ENCODE assay signal across 8 cellular contexts in the genomic region with DNA sequence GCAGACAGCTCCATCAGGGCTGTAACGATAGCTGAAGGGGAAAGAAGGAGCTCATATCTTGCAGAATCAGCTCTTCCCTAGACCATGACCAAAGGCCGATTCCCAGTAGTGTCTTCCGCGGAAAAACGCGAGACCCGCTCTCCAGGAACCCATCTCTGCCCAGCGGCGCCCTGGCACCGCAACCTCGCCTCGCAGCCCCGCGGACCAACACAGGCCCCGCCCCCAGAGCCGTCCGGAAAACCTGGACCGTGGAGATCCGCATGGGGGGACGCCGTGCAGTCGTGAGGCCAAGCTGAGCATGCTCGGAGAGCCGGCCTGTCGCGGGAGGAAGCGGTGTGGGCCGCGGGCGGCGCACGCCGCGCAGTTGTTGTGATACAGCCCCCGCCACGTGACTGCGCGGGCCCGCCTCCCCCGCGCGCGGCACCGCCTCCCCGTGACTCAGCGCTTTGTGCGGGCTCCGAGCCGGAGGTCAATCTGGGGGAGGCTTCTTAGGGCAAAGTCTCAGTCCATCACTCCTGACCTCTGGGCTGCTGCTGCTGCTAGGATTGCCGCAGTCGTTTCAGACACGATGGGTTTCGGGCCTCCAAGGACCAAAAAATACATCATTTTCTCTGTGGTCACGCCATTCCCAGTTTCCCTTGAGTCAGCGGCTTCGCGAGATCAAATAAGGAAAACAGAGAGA. TPM values are rescaled to one million over a fixed set of nuclear protein-coding genes. Genes with fewer than 3 reads are reported as not detected.
A peak's percentile ranks its signal among the peaks of the same experiment; 100 is the strongest.
DNase-seq lines count a peak whose midpoint lies in the region; TF ChIP-seq lines count a peak whose summit lies in the region.

No MANE protein-coding gene starts in this region.

- H3K4me1 ChIP-seq in stomach = peaks cover 18 to 40% (median 36%) of the 10 kb centered on the region in 4 donors

- H3K27me3 Mint-ChIP-seq in neural crest cell (ENCODE audit: low read depth) = peaks cover 21% of the 10 kb centered on the region

- H3K9me3 ChIP-seq in stomach = no peaks in the 10 kb centered on the region

- TF ChIP-seq CTCF in foreskin fibroblast (IDR thresholded peaks at IDR 0.05; ENCODE audit: low read depth, low read length) = no peak
- TF ChIP-seq CTCF in neural crest cell (conservative IDR thresholded peaks at IDR 0.05) = no peak
- TF ChIP-seq CTCF in stomach (IDR thresholded peaks at IDR 0.05) = peak in 2 of 7 experiments; percentile 8 to 25

- H3K36me3 Mint-ChIP-seq in neural crest cell (ENCODE audit: low read depth) = no peaks in the 10 kb centered on the region

- peaks cover 8% of the 10 kb centered on the region for H3K9me3 Mint-ChIP-seq in neural crest cell

- TF ChIP-seq POLR2A in Raji (IDR thresholded peaks at IDR 0.05; ENCODE audit: insufficient read depth, low read depth, low read length) = peak; percentile 66
- peak in 1 of 4 donors; percentile 10 for TF ChIP-seq POLR2A in stomach (IDR thresholded peaks at IDR 0.05)

- WGBS in stomach, 5 donors = 0 to 2% (median 1%) methylated on average over 15 to 57 of the region's 57 CpGs

- H3K4me3 ChIP-seq in H7 (ENCODE audit: insufficient read depth, low read depth, low read length) (peak overlapping the region; percentile 80), foreskin fibroblast (ENCODE audit: low read depth in 1 of 2, low read length in 2 of 2) (peak overlapping the region; percentile 66 to 86), stomach (peak overlapping the region; percentile 54 to 60 (median 58))

- H3K4me3 Mint-ChIP-seq in neural crest cell = peak overlapping the region; percentile 84

- H3K27ac Mint-ChIP-seq in neural crest cell (ENCODE audit: unreplicated experiment) = peak overlapping the region; percentile 98

- H3K27ac ChIP-seq in stomach = peak overlapping the region; percentile 78 to 89 (median 84)

- H3K36me3 ChIP-seq in H7 (replicated peaks; ENCODE audit: control insufficient read depth, insufficient read depth, low read length) (no peaks in the 10 kb centered on the region), stomach (no peaks in the 10 kb centered on the region)

- DNase-seq in ELR (ENCODE audit: low read depth) = peak; percentile 96
- peak; percentile 93 for DNase-seq in H7
- DNase-seq in M059J (ENCODE audit: low read depth) = peak; percentile 97
- peak; percentile 95 for DNase-seq in activated gamma-delta T cell (lab: John Stamatoyannopoulos, UW)
- DNase-seq in foreskin fibroblast = peak; percentile 98 to 99
- peak; percentile 91 for DNase-seq in neural crest cell (ENCODE audit: low read depth, low spot score)
- DNase-seq in stomach = peak; percentile 98

- peaks cover 6% of the 10 kb centered on the region for H3K27me3 ChIP-seq in H7 (ENCODE audit: control insufficient read depth, insufficient read depth, low read length)
- no peaks in the 10 kb centered on the region for H3K27me3 ChIP-seq in stomach

- intact Hi-C loops in stomach (cut with DNase I; ENCODE audit: low total_unique reads) = no loop called here

- peaks cover 30% of the 10 kb centered on the region for H3K4me1 Mint-ChIP-seq in neural crest cell

- TF ChIP-seq EP300 in stomach (IDR thresholded peaks at IDR 0.05) = peak; percentile 72

RNA-seq across cellular contexts. Expression of a gene that starts 3.1 kb away (rescaled TPM):
- total RNA-seq in H7 (2014; rRNA removed; shearing (Covaris generic)) = 37.4 and 39.8 TPM in 2 replicates
- total RNA-seq in M059J (2014; rRNA removed; shearing (Covaris generic)) = 12.8 and 17.6 TPM in 2 replicates
- 22.6 and 27.5 TPM in 2 replicates for total RNA-seq in neural crest cell
- total RNA-seq in stomach = 100 to 1,000 TPM in 2 of 5 donors, 10 to 100 TPM in 2, 1 to 10 TPM in 1; 9.3 to 176 (median 99.1) TPM
- polyA plus RNA-seq in stomach = 10 to 100 TPM; 17.7 to 33.0 (median 19.5) TPM

Comparison
In these comparisons a context has a peak if more than half of its experiments do, and no peak if none do; other contexts are left out.
1. Peak in every context shown above with its lines: DNase-seq, H3K4me3 ChIP-seq and H3K27ac ChIP-seq.